1 cellular context compared by ENCODE assay signal in genomic region chr12:125240717-125241116, GRCh38.
TF ChIP-seq lines count a peak whose summit lies in the region.

No MANE protein-coding gene starts in this region.

TF ChIP-seq in K562, 482 proteins besides CTCF, POLR2A, EP300 and RAD21:
- peak; percentile 26; the same call in 1 of the 2 replicates for TF ChIP-seq MGA (IDR thresholded peaks at IDR 0.05)
- peak; percentile 49 for TF ChIP-seq L3MBTL2 (IDR thresholded peaks at IDR 0.05)
- no peak for TF ChIP-seq NEUROD1 (IDR thresholded peaks at IDR 0.05; ENCODE audit: borderline replicate concordance, low read depth, low read length, partially characterized antibody)
- TF ChIP-seq E2F6 (IDR thresholded peaks at IDR 0.05; ENCODE audit: borderline replicate concordance in 1 of 2, extremely low read depth in 1 of 2, insufficient read depth in 1 of 2, insufficient read length in 1 of 2, low read depth in 1 of 2, low read length in 1 of 2, poor library complexity in 1 of 2, severe bottlenecking in 1 of 2): peak in 1 of 2 experiments; percentile 33
- TF ChIP-seq ZNF175 (CRISPR knock-in tag; IDR thresholded peaks at IDR 0.05; ENCODE audit: low read depth): no peak
